In the genomic region with DNA sequence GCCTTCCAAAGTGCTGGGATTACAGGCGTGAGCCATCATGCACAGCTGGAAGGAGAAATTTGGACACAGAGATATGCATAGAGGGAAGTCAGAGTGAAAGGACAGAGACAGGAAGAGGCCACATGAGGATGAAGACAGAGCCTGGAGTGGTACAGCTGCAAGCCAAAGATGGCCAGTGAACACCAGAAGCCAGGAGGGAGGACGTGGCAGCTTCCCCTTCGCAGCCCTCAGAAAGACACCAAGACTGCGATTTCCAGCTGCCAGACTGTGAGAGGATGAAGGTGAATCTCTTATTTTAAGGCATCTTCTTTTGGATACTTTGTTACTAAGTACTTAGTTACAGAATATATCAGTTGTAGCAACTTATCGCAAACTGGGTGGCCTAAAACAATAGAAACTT, we compare ENCODE assay signal across 10 cellular contexts.
DNase-seq lines count a peak whose midpoint lies in the region; ATAC-seq, FAIRE-seq and TF ChIP-seq lines count a peak whose summit lies in the region.
"Had no signal": no experiment of that assay in that cellular context is flagged by ENCODE, and none has a peak within 500 bp of the region (broad histone marks: within the 10 kb centered on the region; RNA-seq: fewer than 3 reads in every experiment).

No MANE protein-coding gene starts in this region.

- WGBS in stomach, 5 donors: 55 to 69% (median 62%) methylated on average over 5 of the region's 5 CpGs

- peak overlapping the region; percentile 68 for H3K4me3 Mint-ChIP-seq in activated T-cell treated with anti-CD3 and anti-CD28 coated beads, Interleukin-2, amount 50 U/mL, for 4 hours
- peak overlapping the region; percentile 71 for H3K4me3 Mint-ChIP-seq in T-helper 2 cell treated with Interferon-gamma antibody and Interleukin-4, amounts not matched to agents 5 μg/mL and 100 μg/mL, for 36 hours

- H3K36me3 Mint-ChIP-seq in activated T-cell treated with anti-CD3 and anti-CD28 coated beads, Interleukin-2, amount 50 U/mL, for 4 hours (ENCODE audit: insufficient read depth): no peaks in the 10 kb centered on the region
- peaks cover 2% of the 10 kb centered on the region for H3K36me3 Mint-ChIP-seq in T-helper 2 cell treated with Interferon-gamma antibody and Interleukin-4, amounts not matched to agents 5 μg/mL and 100 μg/mL, for 36 hours (ENCODE audit: low read depth)

- no peaks in the 10 kb centered on the region for H3K9me1 ChIP-seq in endothelial cell of umbilical vein (replicated peaks; ENCODE audit: control insufficient read depth, extremely low read depth, insufficient read depth, low read length)

- no peak overlapping the region for H3K9ac ChIP-seq in endothelial cell of umbilical vein (replicated peaks; ENCODE audit: extremely low read depth, insufficient read depth, low read length)

- no peaks in the 10 kb centered on the region for H3K9me3 ChIP-seq in endothelial cell of umbilical vein (replicated peaks; ENCODE audit: control insufficient read depth, insufficient read depth, low read length)
- no peaks in the 10 kb centered on the region for H3K9me3 ChIP-seq in stomach

- H3K27me3 Mint-ChIP-seq in activated T-cell treated with anti-CD3 and anti-CD28 coated beads, Interleukin-2, amount 50 U/mL, for 4 hours (ENCODE audit: low read depth): no peaks in the 10 kb centered on the region
- no peaks in the 10 kb centered on the region for H3K27me3 Mint-ChIP-seq in T-helper 2 cell treated with Interferon-gamma antibody and Interleukin-4, amounts not matched to agents 5 μg/mL and 100 μg/mL, for 36 hours (ENCODE audit: low read depth)

- no peak for FAIRE-seq in endothelial cell of umbilical vein (lab: Jason Lieb, UNC)
- FAIRE-seq: frontal cortex had no signal

- intact Hi-C loops in endothelial cell of umbilical vein (cut with micrococcal nuclease): no loop called here
- intact Hi-C loops in stomach (cut with DNase I; ENCODE audit: low total_unique reads): no loop called here

- H3K4me1 ChIP-seq in endothelial cell of umbilical vein (ENCODE audit: control insufficient read depth, extremely low read depth, insufficient read depth, low read length) (peaks cover 14% of the 10 kb centered on the region), stomach (peaks cover 0 to 42% (median 28%) of the 10 kb centered on the region in 4 donors)

- no peak overlapping the region for H3K4me2 ChIP-seq in endothelial cell of umbilical vein (ENCODE audit: insufficient read depth, low read length)

- TF ChIP-seq CTCF in endothelial cell of umbilical vein (IDR thresholded peaks at IDR 0.05; ENCODE audit: extremely low read depth in 1 of 2, insufficient read depth in 1 of 2, low read depth in 1 of 2, low read length in 2 of 2) (no peak), stomach (IDR thresholded peaks at IDR 0.05) (no peak)

- H3K4me3 ChIP-seq in endothelial cell of umbilical vein (replicated peaks in 1 of 3; ENCODE audit: insufficient read depth in 1 of 3, low read depth in 1 of 3, low read length in 3 of 3): no peak overlapping the region
- H3K4me3 ChIP-seq in stomach: no peak overlapping the region
- H3K4me3 ChIP-seq: cardiac muscle cell had no signal

- peaks cover 7% of the 10 kb centered on the region for H3K9me3 Mint-ChIP-seq in activated T-cell treated with anti-CD3 and anti-CD28 coated beads, Interleukin-2, amount 50 U/mL, for 4 hours
- peaks cover 3% of the 10 kb centered on the region for H3K9me3 Mint-ChIP-seq in T-helper 2 cell treated with Interferon-gamma antibody and Interleukin-4, amounts not matched to agents 5 μg/mL and 100 μg/mL, for 36 hours

- no peaks in the 10 kb centered on the region for H3K79me2 ChIP-seq in endothelial cell of umbilical vein (ENCODE audit: control insufficient read depth, insufficient read depth, low read length)

- peaks cover 45% of the 10 kb centered on the region for H3K4me1 Mint-ChIP-seq in activated T-cell treated with anti-CD3 and anti-CD28 coated beads, Interleukin-2, amount 50 U/mL, for 4 hours (ENCODE audit: low read depth)
- H3K4me1 Mint-ChIP-seq in T-helper 2 cell treated with Interferon-gamma antibody and Interleukin-4, amounts not matched to agents 5 μg/mL and 100 μg/mL, for 36 hours (ENCODE audit: low read depth): peaks cover 32% of the 10 kb centered on the region

- dilution Hi-C loops in endothelial cell of umbilical vein (cut with MboI; ENCODE audit: extremely low pct_ligation_motif_present, low sequenced_read_pairs): no loop called here

- no peak for DNase-seq in activated T-cell treated with anti-CD3 and anti-CD28 coated beads, Interleukin-2, amount 50 U/mL, for 4 hours
- no peak for DNase-seq in activated T-cell treated with anti-CD3 and anti-CD28 coated beads, Interleukin-2, amount 50 U/mL, for 48 hours
- DNase-seq in T-helper 2 cell treated with Interferon-gamma antibody and Interleukin-4, amounts not matched to agents 5 μg/mL and 100 μg/mL, for 36 hours (ENCODE audit: low spot score): no peak
- DNase-seq in endothelial cell of umbilical vein (ENCODE audit: low read depth, low spot score): no peak
- DNase-seq in stomach: no peak
- no peak for DNase-seq in retina

- POLR2A ChIA-PET in endothelial cell of umbilical vein (lab: Charles Lee): no interaction called here

- peak overlapping the region; percentile 31 for H2AFZ ChIP-seq in endothelial cell of umbilical vein (ENCODE audit: low read depth, low read length)

- H3K36me3 ChIP-seq in endothelial cell of umbilical vein (ENCODE audit: control insufficient read depth in 2 of 2, extremely low read depth in 1 of 2, insufficient read depth in 2 of 2, low read length in 2 of 2) (no peaks in the 10 kb centered on the region), stomach (no peaks in the 10 kb centered on the region)
- H3K36me3 ChIP-seq: cardiac muscle cell had no signal

- no peaks in the 10 kb centered on the region for H4K20me1 ChIP-seq in endothelial cell of umbilical vein (replicated peaks; ENCODE audit: control insufficient read depth, extremely low read depth, insufficient read depth, low read length)

- H3K27me3 ChIP-seq in endothelial cell of umbilical vein (ENCODE audit: control insufficient read depth in 2 of 2, insufficient read depth in 2 of 2, low read length in 2 of 2) (no peaks in the 10 kb centered on the region), stomach (no peaks in the 10 kb centered on the region)
- H3K27me3 ChIP-seq: cardiac muscle cell had no signal

- no peak for ATAC-seq in activated T-cell treated with anti-CD3 and anti-CD28 coated beads, Interleukin-2, amount 50 U/mL, for 4 hours
- ATAC-seq in activated CD4-positive, CD25-positive, alpha-beta regulatory T cell treated with anti-CD3 and anti-CD28 coated beads, Interleukin-2, amount 50 U/mL, for 24 hours: no peak
- no peak for ATAC-seq in HG02798 (IDR thresholded peaks at IDR 0.05; ENCODE audit: poor library complexity, unreplicated experiment)

- CTCF ChIA-PET in endothelial cell of umbilical vein (lab: Charles Lee): interaction anchor here (1.5 to 2.8 kb wide), 2 partner anchors 95 to 314 kb away, joined by 3 to 8 read pairs; no protein-coding TSS in a partner anchor

- BruUV-seq in endothelial cell of umbilical vein (replicated peaks; lab: Mats Ljungman, UMichigan): no TSS peak

- peak overlapping the region; percentile 81 for H3K27ac Mint-ChIP-seq in T-helper 2 cell treated with Interferon-gamma antibody and Interleukin-4, amounts not matched to agents 5 μg/mL and 100 μg/mL, for 36 hours

- no peak for TF ChIP-seq POLR2A in endothelial cell of umbilical vein (IDR thresholded peaks at IDR 0.05; ENCODE audit: low read depth, low read length)
- TF ChIP-seq POLR2A in stomach (IDR thresholded peaks at IDR 0.05): no peak

- H3K27ac ChIP-seq in endothelial cell of umbilical vein (ENCODE audit: insufficient read depth, low read depth, low read length) (no peak overlapping the region), stomach (peak overlapping the region; percentile 34 to 67 (median 49))
- H3K27ac ChIP-seq: cardiac muscle cell had no signal

- no peak for TF ChIP-seq EP300 in stomach (IDR thresholded peaks at IDR 0.05)

TF ChIP-seq in endothelial cell of umbilical vein, 7 proteins besides CTCF, POLR2A, EP300 and RAD21:
- no peak for TF ChIP-seq MYC (IDR thresholded peaks at IDR 0.05; ENCODE audit: low read depth, low read length)
- TF ChIP-seq EZH2 (IDR thresholded peaks at IDR 0.05; ENCODE audit: borderline replicate concordance, low read depth, low read length, severe bottlenecking): no peak
- no peak for TF ChIP-seq JUN (IDR thresholded peaks at IDR 0.05; ENCODE audit: borderline replicate concordance, insufficient read depth, insufficient read length, low read depth)
- TF ChIP-seq POLR2AphosphoS5 (IDR thresholded peaks at IDR 0.05; ENCODE audit: insufficient read depth, low read depth, low read length): no peak
- TF ChIP-seq FOS (IDR thresholded peaks at IDR 0.05; ENCODE audit: borderline replicate concordance, insufficient read depth, low read length): no peak
- TF ChIP-seq GATA2 (IDR thresholded peaks at IDR 0.05; ENCODE audit: insufficient read depth, insufficient read length, low read depth, low read length): no peak
- no peak for TF ChIP-seq MAX (IDR thresholded peaks at IDR 0.05; ENCODE audit: insufficient read depth, insufficient read length)
